ENCODE assay signal across 12 cellular contexts in the genomic region with DNA sequence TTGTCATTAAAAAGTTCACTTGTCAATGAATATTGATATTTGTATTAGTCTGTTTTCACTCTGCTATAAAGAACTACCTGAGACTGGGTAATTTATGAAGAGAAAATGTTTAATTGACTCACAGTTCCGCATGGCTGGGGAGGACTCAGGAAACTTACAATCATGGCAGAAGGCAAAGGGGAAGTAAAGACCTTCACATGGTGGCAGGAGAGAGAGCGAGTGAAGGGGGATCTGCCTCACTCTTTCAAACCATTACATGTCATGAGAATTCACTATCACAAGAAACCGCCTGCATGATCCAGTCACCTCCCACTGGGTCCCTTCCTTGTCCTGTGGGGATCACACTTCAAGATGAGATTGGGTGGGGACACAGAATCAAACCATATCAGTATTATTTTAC. TPM values are rescaled to one million over a fixed set of nuclear protein-coding genes. Genes with fewer than 3 reads are reported as not detected.
DNase-seq lines count a peak whose midpoint lies in the region; ATAC-seq, FAIRE-seq and TF ChIP-seq lines count a peak whose summit lies in the region.
"Had no signal": no experiment of that assay in that cellular context is flagged by ENCODE, and none has a peak within 500 bp of the region (broad histone marks: within the 10 kb centered on the region; RNA-seq: fewer than 3 reads in every experiment).

No MANE protein-coding gene starts in this region.

- H3K4me1 Mint-ChIP-seq in naive B cell = peaks cover 19 to 25% (median 21%) of the 10 kb centered on the region in 3 donors

- peak; percentile 55 for ATAC-seq in GM18907 (IDR thresholded peaks at IDR 0.05; ENCODE audit: unreplicated experiment)
- peak; percentile 39 for ATAC-seq in GM21619 (IDR thresholded peaks at IDR 0.05; ENCODE audit: unreplicated experiment)
- ATAC-seq in HG03196 (IDR thresholded peaks at IDR 0.05; ENCODE audit: unreplicated experiment) = peak; percentile 39
- ATAC-seq in naive B cell (ENCODE audit: low read depth in 2 of 2) = peak; percentile 81 to 82
- ATAC-seq in pancreas = no peak

- peaks cover 0 to 4% (median 0%) of the 10 kb centered on the region in 3 donors for H3K36me3 ChIP-seq in pancreas

- H3K4me1 ChIP-seq in pancreas = no peaks in the 10 kb centered on the region
- H3K4me1 ChIP-seq: tibial artery had no signal

- H3K27ac ChIP-seq in pancreas = no peak overlapping the region
- H3K27ac ChIP-seq: dorsolateral prefrontal cortex, tibial artery had no signal

- 97 to 98% methylated on average over 3 of the region's 3 CpGs for WGBS in pancreas, 2 donors

- no peaks in the 10 kb centered on the region for H3K27me3 ChIP-seq in pancreas
- H3K27me3 ChIP-seq: dorsolateral prefrontal cortex, tibial artery had no signal

- H3K4me3 Mint-ChIP-seq in naive B cell = peak overlapping the region; percentile 37 to 94 (median 80)

- H3K27me3 Mint-ChIP-seq in naive B cell = no peaks in the 10 kb centered on the region

- TF ChIP-seq CTCF in pancreas (IDR thresholded peaks at IDR 0.05) = no peak

- H3K4me3 ChIP-seq in pancreas = no peak overlapping the region
- H3K4me3 ChIP-seq: dorsolateral prefrontal cortex, tibial artery had no signal

- H3K9me3 ChIP-seq in pancreas = no peaks in the 10 kb centered on the region

- peaks cover 9 to 16% (median 15%) of the 10 kb centered on the region in 7 donors for H3K9me3 Mint-ChIP-seq in naive B cell

- peaks cover 16 to 17% of the 10 kb centered on the region in 2 donors for H3K36me3 Mint-ChIP-seq in naive B cell

- DNase-seq in naive B cell (peak; percentile 65), NCI-H2107 (lab: John Stamatoyannopoulos, UW) (no peak), pancreas (no peak)
- no peak for DNase-seq in activated effector memory CD4-positive, alpha-beta T cell treated with Interleukin-2 at 50 U/mL for 16 hours
- DNase-seq: dorsolateral prefrontal cortex, GF-D8, NCI-H2171, tibial artery had no signal

- intact Hi-C loops in pancreas (cut with DNase I) = no loop called here

- FAIRE-seq in pancreas (lab: Jason Lieb, UNC) = no peak
- FAIRE-seq: HTR-8/SVneo had no signal

- H3K27ac Mint-ChIP-seq in naive B cell = peak overlapping the region; percentile 82 to 97 (median 90)

RNA-seq across cellular contexts. Expression of a gene that starts 27.5 kb away (rescaled TPM):
- 10 to 100 TPM in 5 of 6 donors, 1 to 10 TPM in 1; 8.6 to 43.7 (median 13.3) TPM for polyA plus RNA-seq in naive B cell (ENCODE audit: low read depth in 6 of 6)
- total RNA-seq in pancreas = 1 to 10 TPM; 3.0 to 8.2 (median 6.8) TPM
- polyA plus RNA-seq in pancreas = 1 to 10 TPM; 3.2 to 6.3 TPM

RNA-seq across cellular contexts. Expression of a gene that starts 27.9 kb away (rescaled TPM):
- polyA plus RNA-seq in naive B cell (ENCODE audit: low read depth in 6 of 6) (10 to 100 TPM; 35.2 to 56.0 (median 46.0) TPM), pancreas (10 to 100 TPM; 23.6 to 56.4 TPM)
- 10 to 100 TPM; 15.6 to 25.2 (median 19.4) TPM for total RNA-seq in pancreas

RNA-seq across cellular contexts. Expression of a gene that starts 52.5 kb away (rescaled TPM):
- polyA plus RNA-seq in naive B cell (ENCODE audit: low read depth in 6 of 6) (1 to 10 TPM in 3 of 6 donors, under 1 TPM in 3; 0.04 to 2.0 (median 0.96) TPM), pancreas (10 to 100 TPM in 1 of 2 donors, 1 to 10 TPM in 1; 8.3 to 13.6 TPM)
- 10 to 100 TPM in 1 of 6 donors, 1 to 10 TPM in 5; 7.0 to 13.5 (median 8.5) TPM for total RNA-seq in pancreas

Comparison
In these comparisons a context has a peak if more than half of its experiments do, and no peak if none do; other contexts are left out.
1. ATAC-seq: peak in GM18907 (single experiment), GM21619 (single experiment), HG03196 (single experiment) and naive B cell (2 of 2); none in pancreas (0 of 4).